In the genomic region with DNA sequence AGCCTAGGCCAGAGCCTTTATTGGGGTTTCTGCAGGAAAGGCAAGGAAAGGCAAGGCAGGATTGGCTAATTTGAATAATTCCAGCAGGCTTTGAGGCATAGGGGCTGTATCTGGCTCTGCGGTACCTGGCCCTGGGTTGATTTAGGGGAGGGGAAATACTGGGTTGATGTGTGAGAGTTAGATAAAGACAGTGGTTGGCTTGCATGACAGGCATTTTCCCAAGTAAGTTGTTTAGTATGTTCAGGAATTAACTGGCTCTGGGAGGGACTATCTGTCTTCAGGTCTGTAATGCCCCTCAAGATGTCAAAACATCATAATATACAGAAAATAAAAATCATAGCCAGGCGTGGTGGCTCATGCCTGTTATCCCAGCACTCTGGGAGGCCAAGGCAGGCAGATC, we compare ENCODE assay signal across 1 cellular context.
TF ChIP-seq lines count a peak whose summit lies in the region.

No MANE protein-coding gene starts in this region.

TF ChIP-seq in K562, 482 proteins besides CTCF, POLR2A, EP300 and RAD21 (continued from another document and continues in another):
- TF ChIP-seq, protein P1, sequence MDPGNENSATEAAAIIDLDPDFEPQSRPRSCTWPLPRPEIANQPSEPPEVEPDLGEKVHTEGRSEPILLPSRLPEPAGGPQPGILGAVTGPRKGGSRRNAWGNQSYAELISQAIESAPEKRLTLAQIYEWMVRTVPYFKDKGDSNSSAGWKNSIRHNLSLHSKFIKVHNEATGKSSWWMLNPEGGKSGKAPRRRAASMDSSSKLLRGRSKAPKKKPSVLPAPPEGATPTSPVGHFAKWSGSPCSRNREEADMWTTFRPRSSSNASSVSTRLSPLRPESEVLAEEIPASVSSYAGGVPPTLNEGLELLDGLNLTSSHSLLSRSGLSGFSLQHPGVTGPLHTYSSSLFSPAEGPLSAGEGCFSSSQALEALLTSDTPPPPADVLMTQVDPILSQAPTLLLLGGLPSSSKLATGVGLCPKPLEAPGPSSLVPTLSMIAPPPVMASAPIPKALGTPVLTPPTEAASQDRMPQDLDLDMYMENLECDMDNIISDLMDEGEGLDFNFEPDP (CRISPR knock-in tag; IDR thresholded peaks at IDR 0.05), result no peak
- TF ChIP-seq TAF1 (IDR thresholded peaks at IDR 0.05; ENCODE audit: control insufficient read depth, extremely low read depth, insufficient read depth, low read length, severe bottlenecking), result peak; percentile 23
- TF ChIP-seq, protein P2, sequence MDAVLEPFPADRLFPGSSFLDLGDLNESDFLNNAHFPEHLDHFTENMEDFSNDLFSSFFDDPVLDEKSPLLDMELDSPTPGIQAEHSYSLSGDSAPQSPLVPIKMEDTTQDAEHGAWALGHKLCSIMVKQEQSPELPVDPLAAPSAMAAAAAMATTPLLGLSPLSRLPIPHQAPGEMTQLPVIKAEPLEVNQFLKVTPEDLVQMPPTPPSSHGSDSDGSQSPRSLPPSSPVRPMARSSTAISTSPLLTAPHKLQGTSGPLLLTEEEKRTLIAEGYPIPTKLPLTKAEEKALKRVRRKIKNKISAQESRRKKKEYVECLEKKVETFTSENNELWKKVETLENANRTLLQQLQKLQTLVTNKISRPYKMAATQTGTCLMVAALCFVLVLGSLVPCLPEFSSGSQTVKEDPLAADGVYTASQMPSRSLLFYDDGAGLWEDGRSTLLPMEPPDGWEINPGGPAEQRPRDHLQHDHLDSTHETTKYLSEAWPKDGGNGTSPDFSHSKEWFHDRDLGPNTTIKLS (IDR thresholded peaks at IDR 0.05; ENCODE audit: borderline replicate concordance, low read depth), result no peak
- TF ChIP-seq RCOR1 (IDR thresholded peaks at IDR 0.05; ENCODE audit: borderline replicate concordance in 1 of 2, low read depth in 2 of 2, low read length in 2 of 2), result peak in 1 of 2 experiments; percentile 83; a peak in 2 of 4 replicates
- TF ChIP-seq, protein P3, sequence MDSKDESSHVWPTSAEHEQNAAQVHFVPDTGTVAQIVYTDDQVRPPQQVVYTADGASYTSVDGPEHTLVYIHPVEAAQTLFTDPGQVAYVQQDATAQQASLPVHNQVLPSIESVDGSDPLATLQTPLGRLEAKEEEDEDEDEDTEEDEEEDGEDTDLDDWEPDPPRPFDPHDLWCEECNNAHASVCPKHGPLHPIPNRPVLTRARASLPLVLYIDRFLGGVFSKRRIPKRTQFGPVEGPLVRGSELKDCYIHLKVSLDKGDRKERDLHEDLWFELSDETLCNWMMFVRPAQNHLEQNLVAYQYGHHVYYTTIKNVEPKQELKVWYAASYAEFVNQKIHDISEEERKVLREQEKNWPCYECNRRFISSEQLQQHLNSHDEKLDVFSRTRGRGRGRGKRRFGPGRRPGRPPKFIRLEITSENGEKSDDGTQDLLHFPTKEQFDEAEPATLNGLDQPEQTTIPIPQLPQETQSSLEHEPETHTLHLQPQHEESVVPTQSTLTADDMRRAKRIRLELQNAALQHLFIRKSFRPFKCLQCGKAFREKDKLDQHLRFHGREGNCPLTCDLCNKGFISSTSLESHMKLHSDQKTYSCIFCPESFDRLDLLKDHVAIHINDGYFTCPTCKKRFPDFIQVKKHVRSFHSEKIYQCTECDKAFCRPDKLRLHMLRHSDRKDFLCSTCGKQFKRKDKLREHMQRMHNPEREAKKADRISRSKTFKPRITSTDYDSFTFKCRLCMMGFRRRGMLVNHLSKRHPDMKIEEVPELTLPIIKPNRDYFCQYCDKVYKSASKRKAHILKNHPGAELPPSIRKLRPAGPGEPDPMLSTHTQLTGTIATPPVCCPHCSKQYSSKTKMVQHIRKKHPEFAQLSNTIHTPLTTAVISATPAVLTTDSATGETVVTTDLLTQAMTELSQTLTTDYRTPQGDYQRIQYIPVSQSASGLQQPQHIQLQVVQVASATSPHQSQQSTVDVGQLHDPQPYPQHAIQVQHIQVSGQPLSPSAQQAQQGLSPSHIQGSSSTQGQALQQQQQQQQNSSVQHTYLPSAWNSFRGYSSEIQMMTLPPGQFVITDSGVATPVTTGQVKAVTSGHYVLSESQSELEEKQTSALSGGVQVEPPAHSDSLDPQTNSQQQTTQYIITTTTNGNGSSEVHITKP (IDR thresholded peaks at IDR 0.05; ENCODE audit: partially characterized antibody), result peak; percentile 59
- TF ChIP-seq NEUROD1 (IDR thresholded peaks at IDR 0.05; ENCODE audit: borderline replicate concordance, low read depth, low read length, partially characterized antibody), result no peak
- TF ChIP-seq ESRRB (CRISPR knock-in tag; IDR thresholded peaks at IDR 0.05; ENCODE audit: borderline replicate concordance), result no peak
- peak; percentile 31; the same call in 1 of the 2 replicates for TF ChIP-seq CREB1 (IDR thresholded peaks at IDR 0.05)
- TF ChIP-seq CREB1 (CRISPR knock-in tag; IDR thresholded peaks at IDR 0.05), result no peak
- TF ChIP-seq ZFP30 (CRISPR knock-in tag; IDR thresholded peaks at IDR 0.05; ENCODE audit: borderline replicate concordance), result no peak
- TF ChIP-seq, protein P4, sequence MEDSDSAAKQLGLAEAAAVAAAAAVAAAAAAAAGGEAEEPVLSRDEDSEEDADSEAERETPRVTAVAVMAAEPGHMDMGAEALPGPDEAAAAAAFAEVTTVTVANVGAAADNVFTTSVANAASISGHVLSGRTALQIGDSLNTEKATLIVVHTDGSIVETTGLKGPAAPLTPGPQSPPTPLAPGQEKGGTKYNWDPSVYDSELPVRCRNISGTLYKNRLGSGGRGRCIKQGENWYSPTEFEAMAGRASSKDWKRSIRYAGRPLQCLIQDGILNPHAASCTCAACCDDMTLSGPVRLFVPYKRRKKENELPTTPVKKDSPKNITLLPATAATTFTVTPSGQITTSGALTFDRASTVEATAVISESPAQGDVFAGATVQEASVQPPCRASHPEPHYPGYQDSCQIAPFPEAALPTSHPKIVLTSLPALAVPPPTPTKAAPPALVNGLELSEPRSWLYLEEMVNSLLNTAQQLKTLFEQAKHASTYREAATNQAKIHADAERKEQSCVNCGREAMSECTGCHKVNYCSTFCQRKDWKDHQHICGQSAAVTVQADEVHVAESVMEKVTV (CRISPR knock-in tag; IDR thresholded peaks at IDR 0.05), result 0 out of 2 replicates have a peak, but pooled peaks have one; percentile 19
- 0 out of 2 replicates have a peak, but pooled peaks have one; percentile 38 for TF ChIP-seq GABPB1 (CRISPR knock-in tag; IDR thresholded peaks at IDR 0.05)
- TF ChIP-seq ARNT (IDR thresholded peaks at IDR 0.05), result peak; percentile 20 to 52; a peak in 1 of 4 replicates
- TF ChIP-seq ZKSCAN8 (CRISPR knock-in tag; IDR thresholded peaks at IDR 0.05), result no peak
- TF ChIP-seq, protein P5, sequence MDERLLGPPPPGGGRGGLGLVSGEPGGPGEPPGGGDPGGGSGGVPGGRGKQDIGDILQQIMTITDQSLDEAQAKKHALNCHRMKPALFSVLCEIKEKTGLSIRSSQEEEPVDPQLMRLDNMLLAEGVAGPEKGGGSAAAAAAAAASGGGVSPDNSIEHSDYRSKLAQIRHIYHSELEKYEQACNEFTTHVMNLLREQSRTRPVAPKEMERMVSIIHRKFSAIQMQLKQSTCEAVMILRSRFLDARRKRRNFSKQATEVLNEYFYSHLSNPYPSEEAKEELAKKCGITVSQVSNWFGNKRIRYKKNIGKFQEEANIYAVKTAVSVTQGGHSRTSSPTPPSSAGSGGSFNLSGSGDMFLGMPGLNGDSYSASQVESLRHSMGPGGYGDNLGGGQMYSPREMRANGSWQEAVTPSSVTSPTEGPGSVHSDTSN (CRISPR knock-in tag; IDR thresholded peaks at IDR 0.05; ENCODE audit: low read depth), result no peak
- TF ChIP-seq, protein P5 (tag; conservative IDR thresholded peaks at IDR 0.05; ENCODE audit: low read depth), result peak; percentile 50
- TF ChIP-seq, protein P6, sequence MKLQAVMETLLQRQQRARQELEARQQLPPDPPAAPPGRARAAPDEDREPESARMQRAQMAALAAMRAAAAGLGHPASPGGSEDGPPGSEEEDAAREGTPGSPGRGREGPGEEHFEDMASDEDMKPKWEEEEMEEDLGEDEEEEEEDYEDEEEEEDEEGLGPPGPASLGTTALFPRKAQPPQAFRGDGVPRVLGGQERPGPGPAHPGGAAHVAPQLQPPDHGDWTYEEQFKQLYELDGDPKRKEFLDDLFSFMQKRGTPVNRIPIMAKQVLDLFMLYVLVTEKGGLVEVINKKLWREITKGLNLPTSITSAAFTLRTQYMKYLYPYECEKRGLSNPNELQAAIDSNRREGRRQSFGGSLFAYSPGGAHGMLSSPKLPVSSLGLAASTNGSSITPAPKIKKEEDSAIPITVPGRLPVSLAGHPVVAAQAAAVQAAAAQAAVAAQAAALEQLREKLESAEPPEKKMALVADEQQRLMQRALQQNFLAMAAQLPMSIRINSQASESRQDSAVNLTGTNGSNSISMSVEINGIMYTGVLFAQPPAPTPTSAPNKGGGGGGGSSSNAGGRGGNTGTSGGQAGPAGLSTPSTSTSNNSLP (IDR thresholded peaks at IDR 0.05; ENCODE audit: borderline replicate concordance, low read depth, low read length), result peak; percentile 66; the same call in 1 of the 2 replicates
- peak; percentile 44; the same call in 1 of the 2 replicates for TF ChIP-seq ZEB2 (IDR thresholded peaks at IDR 0.05)
- no peak for TF ChIP-seq L3MBTL2 (IDR thresholded peaks at IDR 0.05)
- TF ChIP-seq SMAD1 (IDR thresholded peaks at IDR 0.05; ENCODE audit: low read depth, low read length, partially characterized antibody), result no peak
- 0 out of 2 replicates have a peak, but pooled peaks have one; percentile 32 for TF ChIP-seq SOX6 (IDR thresholded peaks at IDR 0.05)
- no peak for TF ChIP-seq NUFIP1 (IDR thresholded peaks at IDR 0.05; ENCODE audit: partially characterized antibody)
- TF ChIP-seq, protein P7, sequence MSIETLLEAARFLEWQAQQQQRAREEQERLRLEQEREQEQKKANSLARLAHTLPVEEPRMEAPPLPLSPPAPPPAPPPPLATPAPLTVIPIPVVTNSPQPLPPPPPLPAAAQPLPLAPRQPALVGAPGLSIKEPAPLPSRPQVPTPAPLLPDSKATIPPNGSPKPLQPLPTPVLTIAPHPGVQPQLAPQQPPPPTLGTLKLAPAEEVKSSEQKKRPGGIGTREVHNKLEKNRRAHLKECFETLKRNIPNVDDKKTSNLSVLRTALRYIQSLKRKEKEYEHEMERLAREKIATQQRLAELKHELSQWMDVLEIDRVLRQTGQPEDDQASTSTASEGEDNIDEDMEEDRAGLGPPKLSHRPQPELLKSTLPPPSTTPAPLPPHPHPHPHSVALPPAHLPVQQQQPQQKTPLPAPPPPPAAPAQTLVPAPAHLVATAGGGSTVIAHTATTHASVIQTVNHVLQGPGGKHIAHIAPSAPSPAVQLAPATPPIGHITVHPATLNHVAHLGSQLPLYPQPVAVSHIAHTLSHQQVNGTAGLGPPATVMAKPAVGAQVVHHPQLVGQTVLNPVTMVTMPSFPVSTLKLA (conservative IDR thresholded peaks at IDR 0.05), result 0 out of 4 replicates have a peak, but pooled peaks of 1 of the 2 experiments have one; percentile 18
- 0 out of 2 replicates have a peak, but pooled peaks have one; percentile 15 for TF ChIP-seq SP1 (CRISPR knock-in tag; IDR thresholded peaks at IDR 0.05)
- TF ChIP-seq ZBTB17 (CRISPR knock-in tag; IDR thresholded peaks at IDR 0.05), result 0 out of 2 replicates have a peak, but pooled peaks have one; percentile 74
- no peak for TF ChIP-seq KHSRP (IDR thresholded peaks at IDR 0.05)
- TF ChIP-seq NCOR1 (IDR thresholded peaks at IDR 0.05), result peak; percentile 76
- TF ChIP-seq KAT2B (IDR thresholded peaks at IDR 0.05; ENCODE audit: low read depth, low read length), result no peak
- no peak for TF ChIP-seq ZNF175 (CRISPR knock-in tag; IDR thresholded peaks at IDR 0.05; ENCODE audit: low read depth)
- TF ChIP-seq MAZ (CRISPR knock-in tag; conservative IDR thresholded peaks at IDR 0.05 in 1 of 2, IDR thresholded peaks at IDR 0.05 in 1 of 2), result 0 out of 4 replicates have a peak, but pooled peaks of 1 of the 2 experiments have one; percentile 57
- TF ChIP-seq JUND (IDR thresholded peaks at IDR 0.05; ENCODE audit: borderline replicate concordance, low read depth, low read length), result no peak
- peak; percentile 24; the same call in 1 of the 3 replicates for TF ChIP-seq JUND (tag; IDR thresholded peaks at IDR 0.05; ENCODE audit: borderline replicate concordance, low read depth, low read length)
- TF ChIP-seq, protein P8, sequence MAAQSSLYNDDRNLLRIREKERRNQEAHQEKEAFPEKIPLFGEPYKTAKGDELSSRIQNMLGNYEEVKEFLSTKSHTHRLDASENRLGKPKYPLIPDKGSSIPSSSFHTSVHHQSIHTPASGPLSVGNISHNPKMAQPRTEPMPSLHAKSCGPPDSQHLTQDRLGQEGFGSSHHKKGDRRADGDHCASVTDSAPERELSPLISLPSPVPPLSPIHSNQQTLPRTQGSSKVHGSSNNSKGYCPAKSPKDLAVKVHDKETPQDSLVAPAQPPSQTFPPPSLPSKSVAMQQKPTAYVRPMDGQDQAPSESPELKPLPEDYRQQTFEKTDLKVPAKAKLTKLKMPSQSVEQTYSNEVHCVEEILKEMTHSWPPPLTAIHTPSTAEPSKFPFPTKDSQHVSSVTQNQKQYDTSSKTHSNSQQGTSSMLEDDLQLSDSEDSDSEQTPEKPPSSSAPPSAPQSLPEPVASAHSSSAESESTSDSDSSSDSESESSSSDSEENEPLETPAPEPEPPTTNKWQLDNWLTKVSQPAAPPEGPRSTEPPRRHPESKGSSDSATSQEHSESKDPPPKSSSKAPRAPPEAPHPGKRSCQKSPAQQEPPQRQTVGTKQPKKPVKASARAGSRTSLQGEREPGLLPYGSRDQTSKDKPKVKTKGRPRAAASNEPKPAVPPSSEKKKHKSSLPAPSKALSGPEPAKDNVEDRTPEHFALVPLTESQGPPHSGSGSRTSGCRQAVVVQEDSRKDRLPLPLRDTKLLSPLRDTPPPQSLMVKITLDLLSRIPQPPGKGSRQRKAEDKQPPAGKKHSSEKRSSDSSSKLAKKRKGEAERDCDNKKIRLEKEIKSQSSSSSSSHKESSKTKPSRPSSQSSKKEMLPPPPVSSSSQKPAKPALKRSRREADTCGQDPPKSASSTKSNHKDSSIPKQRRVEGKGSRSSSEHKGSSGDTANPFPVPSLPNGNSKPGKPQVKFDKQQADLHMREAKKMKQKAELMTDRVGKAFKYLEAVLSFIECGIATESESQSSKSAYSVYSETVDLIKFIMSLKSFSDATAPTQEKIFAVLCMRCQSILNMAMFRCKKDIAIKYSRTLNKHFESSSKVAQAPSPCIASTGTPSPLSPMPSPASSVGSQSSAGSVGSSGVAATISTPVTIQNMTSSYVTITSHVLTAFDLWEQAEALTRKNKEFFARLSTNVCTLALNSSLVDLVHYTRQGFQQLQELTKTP (IDR thresholded peaks at IDR 0.05; ENCODE audit: low read depth in 1 of 2, partially characterized antibody in 2 of 2), result no peak
- no peak for TF ChIP-seq KAT7 (CRISPR knock-in tag; IDR thresholded peaks at IDR 0.05; ENCODE audit: borderline replicate concordance)
- TF ChIP-seq MBD2 (IDR thresholded peaks at IDR 0.05; ENCODE audit: borderline replicate concordance, low read depth), result 0 out of 2 replicates have a peak, but pooled peaks have one; percentile 13
- no peak; the same call in 1 of the 2 replicates for TF ChIP-seq ZBTB7A (IDR thresholded peaks at IDR 0.05; ENCODE audit: borderline replicate concordance, control insufficient read depth, low read depth, low read length)
